Comparison of ENCODE assay signal across 31 cellular contexts in genomic region chr1:105017587-105017986, GRCh38.
"Had no signal": no experiment of that assay in that cellular context is flagged by ENCODE, and none has a peak within 500 bp of the region (broad histone marks: within the 10 kb centered on the region; RNA-seq: fewer than 3 reads in every experiment).

No MANE protein-coding gene starts in this region.

- H3K9me3 ChIP-seq: ascending aorta, esophagus muscularis mucosa, gastroesophageal sphincter had no signal

- H3K27ac Mint-ChIP-seq: activated CD4-positive, alpha-beta memory T cell treated with anti-CD3 and anti-CD28 coated beads, Interleukin-2, amount 10 ng/mL, durations not matched to agents 7 days and 5 days; activated CD4-positive, alpha-beta T cell treated with anti-CD3 and anti-CD28 coated beads, Interleukin-2, amount 10 ng/mL, durations not matched to agents 7 days and 5 days; activated naive CD4-positive, alpha-beta T cell treated with anti-CD3 and anti-CD28 coated beads, Interleukin-2, amount 10 ng/mL, durations not matched to agents 7 days and 5 days; activated naive CD4-positive, alpha-beta T cell treated with anti-CD3 and anti-CD28 coated beads, Interleukin-2, amount 50 U/mL, for 72 hours; activated naive CD8-positive, alpha-beta T cell treated with anti-CD3 and anti-CD28 coated beads, Interleukin-2, amount 10 ng/mL, durations not matched to agents 7 days and 5 days; activated T-cell treated with anti-CD3 and anti-CD28 coated beads, Interleukin-2, amount 50 U/mL, for 24 hours; activated T-cell treated with anti-CD3 and anti-CD28 coated beads, Interleukin-2, amount 50 U/mL, for 72 hours; brain; dendritic cell treated with granulocyte-macrophage colony-stimulating factor and Interleukin-4, amounts not matched to agents 40 ng/mL and 50 ng/mL, for 4 days; T-helper 17 cell; T-helper 2 cell treated with Interferon-gamma antibody and Interleukin-4, amounts not matched to agents 5 μg/mL and 100 μg/mL, for 36 hours had no signal

- H3K27me3 ChIP-seq: ascending aorta, esophagus muscularis mucosa, gastroesophageal sphincter, heart right ventricle, hepatocyte had no signal

- H3K4me1 ChIP-seq: ascending aorta, esophagus muscularis mucosa, gastroesophageal sphincter, heart right ventricle had no signal

- DNase-seq: activated CD4-positive, alpha-beta memory T cell treated with anti-CD3 and anti-CD28 coated beads, Interleukin-2, amount 10 ng/mL, durations not matched to agents 7 days and 5 days; activated CD4-positive, alpha-beta T cell treated with anti-CD3 and anti-CD28 coated beads for 1 hour; activated CD4-positive, alpha-beta T cell treated with anti-CD3 and anti-CD28 coated beads for 4 hours; activated CD4-positive, alpha-beta T cell treated with anti-CD3 and anti-CD28 coated beads, Interleukin-2, amount 10 ng/mL, durations not matched to agents 7 days and 5 days; activated CD4-positive, alpha-beta T cell treated with anti-CD3 and anti-CD28 coated beads, Interleukin-2, amount 50 U/mL, for 4 hours; activated CD8-positive, alpha-beta memory T cell treated with anti-CD3 and anti-CD28 coated beads, Interleukin-2, amount 50 U/mL, for 48 hours; activated gamma-delta T cell; activated naive CD4-positive, alpha-beta T cell; activated naive CD4-positive, alpha-beta T cell treated with anti-CD3 and anti-CD28 coated beads, Interleukin-2, amount 10 ng/mL, durations not matched to agents 7 days and 5 days; activated naive CD8-positive, alpha-beta T cell treated with anti-CD3 and anti-CD28 coated beads, Interleukin-2, amount 10 ng/mL, durations not matched to agents 7 days and 5 days; activated T-cell treated with anti-CD3 and anti-CD28 coated beads for 4 hours; activated T-cell treated with anti-CD3 and anti-CD28 coated beads, Interleukin-2, amount 50 U/mL, for 24 hours; activated T-cell treated with anti-CD3 and anti-CD28 coated beads, Interleukin-2, amount 50 U/mL, for 72 hours; dorsolateral prefrontal cortex; effector memory CD4-positive, alpha-beta T cell; erythroblast; foreskin melanocyte; heart right ventricle; T-helper 17 cell; T1000 had no signal

- FAIRE-seq: bronchial epithelial cell had no signal

- H3K4me3 ChIP-seq: ascending aorta, coronary artery, dorsolateral prefrontal cortex, esophagus muscularis mucosa, gastroesophageal sphincter, heart right ventricle, hepatocyte had no signal

- H3K36me3 ChIP-seq: ascending aorta, esophagus muscularis mucosa, gastroesophageal sphincter, heart right ventricle had no signal

- H3K27ac ChIP-seq: ascending aorta, coronary artery, dorsolateral prefrontal cortex, esophagus muscularis mucosa, gastroesophageal sphincter, heart right ventricle, hepatocyte had no signal

- H3K36me3 Mint-ChIP-seq: activated naive CD4-positive, alpha-beta T cell treated with anti-CD3 and anti-CD28 coated beads, Interleukin-2, amount 10 ng/mL, durations not matched to agents 7 days and 5 days; activated naive CD4-positive, alpha-beta T cell treated with anti-CD3 and anti-CD28 coated beads, Interleukin-2, amount 50 U/mL, for 72 hours; activated naive CD8-positive, alpha-beta T cell treated with anti-CD3 and anti-CD28 coated beads, Interleukin-2, amount 10 ng/mL, durations not matched to agents 7 days and 5 days; brain had no signal

- H3K4me3 Mint-ChIP-seq: activated CD4-positive, alpha-beta memory T cell treated with anti-CD3 and anti-CD28 coated beads, Interleukin-2, amount 10 ng/mL, durations not matched to agents 7 days and 5 days; activated CD4-positive, alpha-beta T cell treated with anti-CD3 and anti-CD28 coated beads, Interleukin-2, amount 10 ng/mL, durations not matched to agents 7 days and 5 days; activated naive CD4-positive, alpha-beta T cell treated with anti-CD3 and anti-CD28 coated beads, Interleukin-2, amount 10 ng/mL, durations not matched to agents 7 days and 5 days; activated naive CD8-positive, alpha-beta T cell treated with anti-CD3 and anti-CD28 coated beads, Interleukin-2, amount 10 ng/mL, durations not matched to agents 7 days and 5 days; activated T-cell treated with anti-CD3 and anti-CD28 coated beads, Interleukin-2, amount 50 U/mL, for 24 hours; activated T-cell treated with anti-CD3 and anti-CD28 coated beads, Interleukin-2, amount 50 U/mL, for 72 hours; brain; central memory CD8-positive, alpha-beta T cell; dendritic cell treated with granulocyte-macrophage colony-stimulating factor and Interleukin-4, amounts not matched to agents 40 ng/mL and 50 ng/mL, for 4 days; T-helper 17 cell; T-helper 2 cell treated with Interferon-gamma antibody and Interleukin-4, amounts not matched to agents 5 μg/mL and 100 μg/mL, for 36 hours had no signal

- H3K27me3 Mint-ChIP-seq: activated CD4-positive, alpha-beta memory T cell treated with anti-CD3 and anti-CD28 coated beads, Interleukin-2, amount 10 ng/mL, durations not matched to agents 7 days and 5 days; activated CD4-positive, alpha-beta T cell treated with anti-CD3 and anti-CD28 coated beads, Interleukin-2, amount 10 ng/mL, durations not matched to agents 7 days and 5 days; activated naive CD4-positive, alpha-beta T cell treated with anti-CD3 and anti-CD28 coated beads, Interleukin-2, amount 10 ng/mL, durations not matched to agents 7 days and 5 days; activated naive CD8-positive, alpha-beta T cell treated with anti-CD3 and anti-CD28 coated beads, Interleukin-2, amount 10 ng/mL, durations not matched to agents 7 days and 5 days; activated T-cell treated with anti-CD3 and anti-CD28 coated beads, Interleukin-2, amount 50 U/mL, for 24 hours; brain; central memory CD8-positive, alpha-beta T cell; dendritic cell treated with granulocyte-macrophage colony-stimulating factor and Interleukin-4, amounts not matched to agents 40 ng/mL and 50 ng/mL, for 4 days; T-helper 17 cell had no signal

- H3K4me1 Mint-ChIP-seq: activated CD4-positive, alpha-beta memory T cell treated with anti-CD3 and anti-CD28 coated beads, Interleukin-2, amount 10 ng/mL, durations not matched to agents 7 days and 5 days; activated CD4-positive, alpha-beta T cell treated with anti-CD3 and anti-CD28 coated beads, Interleukin-2, amount 10 ng/mL, durations not matched to agents 7 days and 5 days; activated naive CD4-positive, alpha-beta T cell treated with anti-CD3 and anti-CD28 coated beads, Interleukin-2, amount 10 ng/mL, durations not matched to agents 7 days and 5 days; activated naive CD8-positive, alpha-beta T cell treated with anti-CD3 and anti-CD28 coated beads, Interleukin-2, amount 10 ng/mL, durations not matched to agents 7 days and 5 days; brain; central memory CD8-positive, alpha-beta T cell; T-helper 17 cell had no signal

- ATAC-seq: activated naive CD4-positive, alpha-beta T cell treated with anti-CD3 and anti-CD28 coated beads, Interleukin-2, amount 50 U/mL, for 72 hours; activated T-cell treated with anti-CD3 and anti-CD28 coated beads, Interleukin-2, amount 50 U/mL, for 72 hours; gastroesophageal sphincter; heart right ventricle; T-helper 17 cell had no signal

- H3K9me3 Mint-ChIP-seq: brain had no signal
